ENCODE assay signal across 2 cellular contexts in the genomic region with DNA sequence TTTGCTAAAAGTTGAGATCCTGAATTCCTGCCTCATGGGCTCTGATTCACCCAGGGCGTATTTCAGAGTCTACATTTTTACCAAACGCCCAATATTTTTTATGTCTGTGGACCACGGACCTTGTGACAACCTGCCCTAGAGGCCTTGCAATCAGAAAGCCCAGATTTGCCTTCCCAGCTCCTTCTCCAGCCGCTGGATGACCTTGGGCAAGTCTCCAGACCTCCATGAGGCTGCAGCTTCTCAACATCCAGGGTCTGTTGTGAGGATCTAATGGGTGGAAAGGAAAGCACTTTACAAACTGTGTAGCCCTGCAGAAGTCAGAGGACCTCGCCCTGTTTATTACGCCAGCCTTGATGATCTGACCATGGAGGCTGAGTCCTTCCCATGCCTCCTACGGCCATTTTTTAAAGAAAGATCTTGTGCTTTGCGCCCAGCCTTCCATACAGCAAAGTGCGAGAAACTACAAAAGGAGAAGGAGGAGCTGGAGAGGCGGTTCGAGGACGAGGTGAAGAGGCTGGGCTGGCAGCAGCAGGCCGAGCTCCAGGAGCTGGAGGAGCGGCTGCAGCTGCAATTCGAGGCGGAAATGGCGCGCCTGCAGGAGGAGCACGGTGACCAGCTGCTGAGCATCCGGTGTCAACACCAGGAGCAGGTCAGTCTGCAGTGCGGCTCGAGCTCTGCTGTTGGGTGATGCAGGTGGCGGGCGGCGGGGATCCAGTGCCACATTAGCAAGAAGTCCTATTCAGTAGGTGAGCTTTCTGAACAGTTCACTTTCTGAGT.
A peak's percentile ranks its signal among the peaks of the same experiment; 100 is the strongest.
TF ChIP-seq lines count a peak whose summit lies in the region.

No MANE protein-coding gene starts in this region.

TF ChIP-seq in IMR-90, 13 proteins besides CTCF, POLR2A, EP300 and RAD21:
- TF ChIP-seq, protein P1, sequence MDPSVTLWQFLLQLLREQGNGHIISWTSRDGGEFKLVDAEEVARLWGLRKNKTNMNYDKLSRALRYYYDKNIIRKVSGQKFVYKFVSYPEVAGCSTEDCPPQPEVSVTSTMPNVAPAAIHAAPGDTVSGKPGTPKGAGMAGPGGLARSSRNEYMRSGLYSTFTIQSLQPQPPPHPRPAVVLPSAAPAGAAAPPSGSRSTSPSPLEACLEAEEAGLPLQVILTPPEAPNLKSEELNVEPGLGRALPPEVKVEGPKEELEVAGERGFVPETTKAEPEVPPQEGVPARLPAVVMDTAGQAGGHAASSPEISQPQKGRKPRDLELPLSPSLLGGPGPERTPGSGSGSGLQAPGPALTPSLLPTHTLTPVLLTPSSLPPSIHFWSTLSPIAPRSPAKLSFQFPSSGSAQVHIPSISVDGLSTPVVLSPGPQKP (IDR thresholded peaks at IDR 0.05; ENCODE audit: borderline replicate concordance, low read depth, low read length) = no peak
- TF ChIP-seq CHD1 (IDR thresholded peaks at IDR 0.05; ENCODE audit: low read depth, low read length) = no peak
TF ChIP-seq in IMR-90: peak in this region for 0.

TF ChIP-seq in PFSK-1, 5 proteins besides CTCF, POLR2A, EP300 and RAD21 (continued from another document):
- peak; percentile 80 for TF ChIP-seq FOXP2 (optimal IDR thresholded peaks at IDR 0.05; ENCODE audit: borderline replicate concordance, extremely low read depth, extremely low read length, insufficient read depth)
- no peak for TF ChIP-seq SIN3A (IDR thresholded peaks at IDR 0.05; ENCODE audit: borderline replicate concordance, insufficient read depth, low read length)
- no peak for TF ChIP-seq POLR2AphosphoS5 (IDR thresholded peaks at IDR 0.05; ENCODE audit: low read depth, low read length)
- TF ChIP-seq, protein P2, sequence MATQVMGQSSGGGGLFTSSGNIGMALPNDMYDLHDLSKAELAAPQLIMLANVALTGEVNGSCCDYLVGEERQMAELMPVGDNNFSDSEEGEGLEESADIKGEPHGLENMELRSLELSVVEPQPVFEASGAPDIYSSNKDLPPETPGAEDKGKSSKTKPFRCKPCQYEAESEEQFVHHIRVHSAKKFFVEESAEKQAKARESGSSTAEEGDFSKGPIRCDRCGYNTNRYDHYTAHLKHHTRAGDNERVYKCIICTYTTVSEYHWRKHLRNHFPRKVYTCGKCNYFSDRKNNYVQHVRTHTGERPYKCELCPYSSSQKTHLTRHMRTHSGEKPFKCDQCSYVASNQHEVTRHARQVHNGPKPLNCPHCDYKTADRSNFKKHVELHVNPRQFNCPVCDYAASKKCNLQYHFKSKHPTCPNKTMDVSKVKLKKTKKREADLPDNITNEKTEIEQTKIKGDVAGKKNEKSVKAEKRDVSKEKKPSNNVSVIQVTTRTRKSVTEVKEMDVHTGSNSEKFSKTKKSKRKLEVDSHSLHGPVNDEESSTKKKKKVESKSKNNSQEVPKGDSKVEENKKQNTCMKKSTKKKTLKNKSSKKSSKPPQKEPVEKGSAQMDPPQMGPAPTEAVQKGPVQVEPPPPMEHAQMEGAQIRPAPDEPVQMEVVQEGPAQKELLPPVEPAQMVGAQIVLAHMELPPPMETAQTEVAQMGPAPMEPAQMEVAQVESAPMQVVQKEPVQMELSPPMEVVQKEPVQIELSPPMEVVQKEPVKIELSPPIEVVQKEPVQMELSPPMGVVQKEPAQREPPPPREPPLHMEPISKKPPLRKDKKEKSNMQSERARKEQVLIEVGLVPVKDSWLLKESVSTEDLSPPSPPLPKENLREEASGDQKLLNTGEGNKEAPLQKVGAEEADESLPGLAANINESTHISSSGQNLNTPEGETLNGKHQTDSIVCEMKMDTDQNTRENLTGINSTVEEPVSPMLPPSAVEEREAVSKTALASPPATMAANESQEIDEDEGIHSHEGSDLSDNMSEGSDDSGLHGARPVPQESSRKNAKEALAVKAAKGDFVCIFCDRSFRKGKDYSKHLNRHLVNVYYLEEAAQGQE (IDR thresholded peaks at IDR 0.05; ENCODE audit: insufficient read depth in 1 of 2, low read depth in 2 of 2, low read length in 2 of 2) = no peak
